11 cellular contexts compared by ENCODE assay signal in genomic region chr3:48927928-48928327, GRCh38. TPM values are rescaled to one million over a fixed set of nuclear protein-coding genes. Genes with fewer than 3 reads are reported as not detected.
DNase-seq lines count a peak whose midpoint lies in the region; ATAC-seq and TF ChIP-seq lines count a peak whose summit lies in the region.
"Had no signal": no experiment of that assay in that cellular context is flagged by ENCODE, and none has a peak within 500 bp of the region (broad histone marks: within the 10 kb centered on the region; RNA-seq: fewer than 3 reads in every experiment).

No MANE protein-coding gene starts in this region.

- no peak overlapping the region for H2AK5ac ChIP-seq in mesenchymal stem cell (ENCODE audit: low read length, severe bottlenecking)

- H3K9me2 ChIP-seq in Loucy (replicated peaks; ENCODE audit: low read depth, low read length): no peaks in the 10 kb centered on the region

- 82% methylated on average over 2 of the region's 2 CpGs for WGBS in mesenchymal stem cell

- no peak overlapping the region for H2AFZ ChIP-seq in Loucy (ENCODE audit: low read length)
- H2AFZ ChIP-seq in mesenchymal stem cell (ENCODE audit: low read depth, low read length): no peak overlapping the region

- H3K9ac ChIP-seq in Loucy (ENCODE audit: low read depth, low read length, poor library complexity, severe bottlenecking) (no peak overlapping the region), mesenchymal stem cell (ENCODE audit: low read length) (no peak overlapping the region)

- H3K27ac Mint-ChIP-seq in activated T-cell treated with anti-CD3 and anti-CD28 coated beads, Interleukin-2, amount 50 U/mL, for 24 hours: peak overlapping the region; percentile 89
- peak overlapping the region; percentile 81 for H3K27ac Mint-ChIP-seq in activated T-helper 17 cell treated with anti-CD3 and anti-CD28 coated beads, Interleukin-2, amount 50 U/mL, for 72 hours

- H3K27ac ChIP-seq in neutrophil: peak overlapping the region; percentile 22
- H3K27ac ChIP-seq in mesenchymal stem cell (ENCODE audit: low read length, poor library complexity, severe bottlenecking): no peak overlapping the region
- H3K27ac ChIP-seq: thoracic aorta had no signal

- no peak overlapping the region for H2BK120ac ChIP-seq in mesenchymal stem cell (ENCODE audit: low read depth, low read length)

- H3K9me3 ChIP-seq in Loucy (ENCODE audit: insufficient read depth, low read depth, low read length) (no peaks in the 10 kb centered on the region), neutrophil (no peaks in the 10 kb centered on the region), mesenchymal stem cell (ENCODE audit: control insufficient read depth, low read length) (no peaks in the 10 kb centered on the region)
- H3K9me3 ChIP-seq: thoracic aorta had no signal

- peaks cover 10% of the 10 kb centered on the region for H3K79me1 ChIP-seq in mesenchymal stem cell (replicated peaks; ENCODE audit: low read length, poor library complexity, severe bottlenecking)

- peaks cover 75% of the 10 kb centered on the region for H3K4me1 Mint-ChIP-seq in activated T-cell treated with anti-CD3 and anti-CD28 coated beads, Interleukin-2, amount 50 U/mL, for 24 hours (ENCODE audit: low read depth)
- H3K4me1 Mint-ChIP-seq in activated T-helper 17 cell treated with anti-CD3 and anti-CD28 coated beads, Interleukin-2, amount 50 U/mL, for 72 hours: peaks cover 41% of the 10 kb centered on the region

- H2BK15ac ChIP-seq in mesenchymal stem cell (ENCODE audit: low read depth, poor library complexity, severe bottlenecking): no peak overlapping the region

- H3K36me3 ChIP-seq in Loucy (ENCODE audit: insufficient read depth, low read length) (peaks cover 22% of the 10 kb centered on the region; the same call in 1 of the 2 replicates), neutrophil (peaks cover 33% of the 10 kb centered on the region), mesenchymal stem cell (ENCODE audit: control insufficient read depth in 1 of 2, insufficient read depth in 2 of 2, low read depth in 1 of 2, low read length in 2 of 2) (peaks cover 28 to 52% of the 10 kb centered on the region in 2 experiments)

- H3K27me3 Mint-ChIP-seq in activated T-cell treated with anti-CD3 and anti-CD28 coated beads, Interleukin-2, amount 50 U/mL, for 24 hours: no peaks in the 10 kb centered on the region
- H3K27me3 Mint-ChIP-seq in activated T-helper 17 cell treated with anti-CD3 and anti-CD28 coated beads, Interleukin-2, amount 50 U/mL, for 72 hours: no peaks in the 10 kb centered on the region

- DNase-seq in activated T-cell treated with anti-CD3 and anti-CD28 coated beads, Interleukin-2, amount 50 U/mL, for 24 hours: no peak
- DNase-seq in activated T-cell treated with anti-CD3 and anti-CD28 coated beads for 4 hours (no peak), mesenchymal stem cell (no peak)
- DNase-seq: NCI-H1436 treated with DMSO at 0.1 percent for 48 hours had no signal

- peaks cover 92% of the 10 kb centered on the region for H3K36me3 Mint-ChIP-seq in activated T-cell treated with anti-CD3 and anti-CD28 coated beads, Interleukin-2, amount 50 U/mL, for 24 hours (ENCODE audit: low read depth)
- peaks cover 98% of the 10 kb centered on the region for H3K36me3 Mint-ChIP-seq in activated T-helper 17 cell treated with anti-CD3 and anti-CD28 coated beads, Interleukin-2, amount 50 U/mL, for 72 hours (ENCODE audit: low read depth)

- peak overlapping the region; percentile 60 for H3K4me3 Mint-ChIP-seq in activated T-cell treated with anti-CD3 and anti-CD28 coated beads, Interleukin-2, amount 50 U/mL, for 24 hours
- peak overlapping the region; percentile 78 for H3K4me3 Mint-ChIP-seq in activated T-helper 17 cell treated with anti-CD3 and anti-CD28 coated beads, Interleukin-2, amount 50 U/mL, for 72 hours

- H3K9me3 Mint-ChIP-seq in activated T-cell treated with anti-CD3 and anti-CD28 coated beads, Interleukin-2, amount 50 U/mL, for 24 hours: no peaks in the 10 kb centered on the region
- no peaks in the 10 kb centered on the region for H3K9me3 Mint-ChIP-seq in activated T-helper 17 cell treated with anti-CD3 and anti-CD28 coated beads, Interleukin-2, amount 50 U/mL, for 72 hours

- peak; percentile 87 for ATAC-seq in activated T-helper 17 cell treated with anti-CD3 and anti-CD28 coated beads, Interleukin-2, amount 50 U/mL, for 72 hours (replicated peaks)
- no peak for ATAC-seq in HG02763 (IDR thresholded peaks at IDR 0.05; ENCODE audit: unreplicated experiment)
- ATAC-seq in HG02678 (IDR thresholded peaks at IDR 0.05; ENCODE audit: unreplicated experiment): no peak
- ATAC-seq: Panc1 had no signal

- no peaks in the 10 kb centered on the region for H3F3A ChIP-seq in Loucy (ENCODE audit: low read depth)

- H3K14ac ChIP-seq in mesenchymal stem cell (ENCODE audit: low read length in 2 of 2): no peak overlapping the region

- H3K4me2 ChIP-seq in Loucy (ENCODE audit: low read depth, low read length, poor library complexity, severe bottlenecking): peak overlapping the region; percentile 66
- no peak overlapping the region for H3K4me2 ChIP-seq in mesenchymal stem cell (ENCODE audit: low read length, poor library complexity, severe bottlenecking)

- H2BK12ac ChIP-seq in mesenchymal stem cell (ENCODE audit: low read length in 2 of 2): no peak overlapping the region

- H2BK5ac ChIP-seq in mesenchymal stem cell (ENCODE audit: low read depth, low read length, poor library complexity, severe bottlenecking): no peak overlapping the region

- peaks cover 53% of the 10 kb centered on the region for H4K20me1 ChIP-seq in Loucy (ENCODE audit: insufficient read depth, low read length, poor library complexity, severe bottlenecking)

- H3K27me3 ChIP-seq in Loucy (ENCODE audit: insufficient read depth, low read length, poor library complexity, severe bottlenecking) (no peaks in the 10 kb centered on the region), neutrophil (no peaks in the 10 kb centered on the region), mesenchymal stem cell (ENCODE audit: control insufficient read depth in 1 of 2, insufficient read depth in 1 of 2, low read length in 2 of 2) (no peaks in the 10 kb centered on the region)

- H4K91ac ChIP-seq in mesenchymal stem cell (ENCODE audit: low read length): no peak overlapping the region

- no peak overlapping the region for H3K4ac ChIP-seq in mesenchymal stem cell (ENCODE audit: low read depth in 1 of 2, low read length in 2 of 2)

- H3K4me1 ChIP-seq in Loucy (ENCODE audit: insufficient read depth, low read length, poor library complexity, severe bottlenecking): peaks cover 32% of the 10 kb centered on the region
- H3K4me1 ChIP-seq in neutrophil (ENCODE audit: control insufficient read depth in 1 of 2, insufficient read depth in 1 of 2, low read depth in 1 of 2, low read length in 1 of 2): peaks cover 10 to 13% of the 10 kb centered on the region in 2 experiments
- peaks cover 5% of the 10 kb centered on the region for H3K4me1 ChIP-seq in mesenchymal stem cell (ENCODE audit: control insufficient read depth, insufficient read depth, low read depth, low read length)

- no peak overlapping the region for H4K8ac ChIP-seq in mesenchymal stem cell (ENCODE audit: low read length)

- no peak overlapping the region for H3K18ac ChIP-seq in mesenchymal stem cell (ENCODE audit: low read depth in 1 of 2, low read length in 2 of 2)

- TF ChIP-seq CTCF in Loucy (conservative IDR thresholded peaks at IDR 0.05; ENCODE audit: low read length) (no peak), neutrophil (IDR thresholded peaks at IDR 0.05) (no peak)

- no peak overlapping the region for H3K23ac ChIP-seq in mesenchymal stem cell (ENCODE audit: low read length in 2 of 2)

- peaks cover 78% of the 10 kb centered on the region for H3K79me2 ChIP-seq in Loucy (ENCODE audit: insufficient read depth, low read length)

- H3K4me3 ChIP-seq in Loucy (ENCODE audit: low read length, poor library complexity, severe bottlenecking) (peak overlapping the region; percentile 41), neutrophil (ENCODE audit: low read depth in 1 of 2, low read length in 1 of 2) (no peak overlapping the region), mesenchymal stem cell (ENCODE audit: insufficient read depth in 1 of 2, low read depth in 1 of 2, low read length in 2 of 2) (no peak overlapping the region)
- H3K4me3 ChIP-seq: thoracic aorta had no signal

RNA-seq across cellular contexts. Expression of gene ARIH2, which starts 9.3 kb away (rescaled TPM):
- total RNA-seq in activated T-helper 17 cell treated with anti-CD3 and anti-CD28 coated beads, Interleukin-2, amount 50 U/mL, for 72 hours: 100 to 1,000 TPM; 107 to 158 TPM
- polyA plus RNA-seq in mesenchymal stem cell (2013, experiment 1 of 2): 45.9 TPM
- polyA plus RNA-seq in mesenchymal stem cell (2013, experiment 2 of 2): 46.2 TPM

RNA-seq across cellular contexts. Expression of gene SLC25A20, which starts 29.2 kb away (rescaled TPM):
- total RNA-seq in activated T-helper 17 cell treated with anti-CD3 and anti-CD28 coated beads, Interleukin-2, amount 50 U/mL, for 72 hours: 10 to 100 TPM; 13.4 to 33.7 TPM
- 11.0 TPM for polyA plus RNA-seq in mesenchymal stem cell (2013, experiment 1 of 2)
- polyA plus RNA-seq in mesenchymal stem cell (2013, experiment 2 of 2): 11.6 TPM
